In genomic region chr6:168133186-168133585, GRCh38 we compare ENCODE assay signal across 11 cellular contexts. TPM values are rescaled to one million over a fixed set of nuclear protein-coding genes. Genes with fewer than 3 reads are reported as not detected.
A peak's percentile ranks its signal among the peaks of the same experiment; 100 is the strongest.
DNase-seq lines count a peak whose midpoint lies in the region; ATAC-seq and TF ChIP-seq lines count a peak whose summit lies in the region.
"Had no signal": no experiment of that assay in that cellular context is flagged by ENCODE, and none has a peak within 500 bp of the region (broad histone marks: within the 10 kb centered on the region; RNA-seq: fewer than 3 reads in every experiment).

No MANE protein-coding gene starts in this region.

- no peaks in the 10 kb centered on the region for H3K9me3 ChIP-seq in gastrocnemius medialis

- TF ChIP-seq CTCF in brain (conservative IDR thresholded peaks at IDR 0.05) (peak in 1 of 2 experiments; percentile 37), gastrocnemius medialis (IDR thresholded peaks at IDR 0.05 in 4 of 5, conservative IDR thresholded peaks at IDR 0.05 in 1 of 5) (peak in 1 of 5 experiments; percentile 5)

- H3K9me3 Mint-ChIP-seq in brain, result peaks cover 0 to 6% (median 0%) of the 10 kb centered on the region in 5 experiments
- peaks cover 0 to 7% of the 10 kb centered on the region in 2 donors for H3K9me3 Mint-ChIP-seq in stimulated activated naive CD8-positive, alpha-beta T cell treated with anti-CD3 and anti-CD28 coated beads, Interleukin-15, amount 100 ng/mL, for 72 hours

- DNase-seq in ELF-1 (ENCODE audit: low read depth, low spot score), result peak; percentile 76
- peak; percentile 63 for DNase-seq in left kidney (ENCODE audit: low read depth, low spot score)
- peak in 1 of 2 donors; percentile 24 for DNase-seq in gastrocnemius medialis
- DNase-seq in activated CD4-positive, CD25-positive, alpha-beta regulatory T cell (lab: John Stamatoyannopoulos, UW), result no peak
- DNase-seq in DMS153 treated with DMSO at 0.1 percent for 48 hours (lab: John Stamatoyannopoulos, UW; ENCODE audit: unreplicated experiment), result no peak
- no peak for DNase-seq in stimulated activated naive CD8-positive, alpha-beta T cell treated with anti-CD3 and anti-CD28 coated beads, Interleukin-15, amount 100 ng/mL, for 72 hours
- DNase-seq: activated gamma-delta T cell; NCI-H345; stimulated activated CD4-positive, alpha-beta T cell treated with anti-CD3 and anti-CD28 coated beads, Interleukin-2, amount 100 ng/mL, for 24 hours had no signal

- peak overlapping the region in 3 of 5 experiments; percentile 58 to 88 (median 85) for H3K27ac Mint-ChIP-seq in brain
- no peak overlapping the region for H3K27ac Mint-ChIP-seq in stimulated activated naive CD8-positive, alpha-beta T cell treated with anti-CD3 and anti-CD28 coated beads, Interleukin-15, amount 100 ng/mL, for 72 hours

- no peak for TF ChIP-seq POLR2A in gastrocnemius medialis (IDR thresholded peaks at IDR 0.05)

- intact Hi-C loops in gastrocnemius medialis (cut with DNase I; ENCODE audit: low total_unique reads), result loop anchor here (1.0 to 5.0 kb wide), 2 partner anchors 73 to 226 kb away; no protein-coding TSS in a partner anchor

- peak overlapping the region; percentile 34 to 51 (median 44) for H3K4me3 ChIP-seq in gastrocnemius medialis

- peaks cover 11% of the 10 kb centered on the region for H3K27me3 Mint-ChIP-seq in brain
- peaks cover 63% of the 10 kb centered on the region for H3K27me3 Mint-ChIP-seq in stimulated activated naive CD8-positive, alpha-beta T cell treated with anti-CD3 and anti-CD28 coated beads, Interleukin-15, amount 100 ng/mL, for 72 hours

- peak overlapping the region in 2 of 4 donors; percentile 34 to 42 for H3K27ac ChIP-seq in gastrocnemius medialis

- peaks cover 33% of the 10 kb centered on the region for H3K4me1 Mint-ChIP-seq in brain
- peaks cover 7% of the 10 kb centered on the region for H3K4me1 Mint-ChIP-seq in stimulated activated naive CD8-positive, alpha-beta T cell treated with anti-CD3 and anti-CD28 coated beads, Interleukin-15, amount 100 ng/mL, for 72 hours

- H3K36me3 Mint-ChIP-seq in brain, result no peaks in the 10 kb centered on the region

- in situ Hi-C loops in gastrocnemius medialis (cut with MboI; ENCODE audit: low sequenced_read_pairs in 4 of 4), result loop anchor here in 1 of 4 donors (25.0 kb wide), 1 partner anchor 221 kb away; no protein-coding TSS in a partner anchor

- peak overlapping the region in 3 of 5 experiments; percentile 17 to 28 (median 22) for H3K4me3 Mint-ChIP-seq in brain
- H3K4me3 Mint-ChIP-seq in stimulated activated naive CD8-positive, alpha-beta T cell treated with anti-CD3 and anti-CD28 coated beads, Interleukin-15, amount 100 ng/mL, for 72 hours, result no peak overlapping the region

- ATAC-seq in gastrocnemius medialis, result peak; percentile 46 to 72
- no peak for ATAC-seq in HG02571 (IDR thresholded peaks at IDR 0.05; ENCODE audit: unreplicated experiment)
- ATAC-seq in stimulated activated naive CD8-positive, alpha-beta T cell treated with anti-CD3 and anti-CD28 coated beads, Interleukin-15, amount 100 ng/mL, for 72 hours, result no peak

- H3K27me3 ChIP-seq in gastrocnemius medialis, result no peaks in the 10 kb centered on the region

- H3K36me3 ChIP-seq in gastrocnemius medialis, result no peaks in the 10 kb centered on the region

- peaks cover 5 to 6% of the 10 kb centered on the region in 2 donors for H3K4me1 ChIP-seq in gastrocnemius medialis

RNA-seq across cellular contexts. Expression of gene FRMD1, which starts 54.2 kb away (rescaled TPM):
- 0.49 TPM for polyA plus RNA-seq in brain (ENCODE audit: insufficient read depth, low read depth, low replicate concordance)
- total RNA-seq in gastrocnemius medialis, result under 1 TPM in 2 of 4 donors, not detected in 2; 0.04 to 0.12 TPM

Comparison
In these comparisons a context has a peak if more than half of its experiments do, and no peak if none do; other contexts are left out.
1. DNase-seq: peak in ELF-1 (single experiment) and left kidney (single experiment); none in activated CD4-positive, CD25-positive, alpha-beta regulatory T cell (0 of 4), DMS153 treated with DMSO at 0.1 percent for 48 hours (single experiment) and stimulated activated naive CD8-positive, alpha-beta T cell treated with anti-CD3 and anti-CD28 coated beads, Interleukin-15, amount 100 ng/mL, for 72 hours (0 of 2).
2. H3K27ac Mint-ChIP-seq: peak in brain (3 of 5); none in stimulated activated naive CD8-positive, alpha-beta T cell treated with anti-CD3 and anti-CD28 coated beads, Interleukin-15, amount 100 ng/mL, for 72 hours (0 of 2).
3. H3K4me3 Mint-ChIP-seq: peak in brain (3 of 5); none in stimulated activated naive CD8-positive, alpha-beta T cell treated with anti-CD3 and anti-CD28 coated beads, Interleukin-15, amount 100 ng/mL, for 72 hours (0 of 2).
4. ATAC-seq: peak in gastrocnemius medialis (2 of 2); none in HG02571 (single experiment) and stimulated activated naive CD8-positive, alpha-beta T cell treated with anti-CD3 and anti-CD28 coated beads, Interleukin-15, amount 100 ng/mL, for 72 hours (single experiment).